In genomic region chr12:28851781-28852180, GRCh38 we compare ENCODE assay signal across 20 cellular contexts.
A peak's percentile ranks its signal among the peaks of the same experiment; 100 is the strongest.
DNase-seq lines count a peak whose midpoint lies in the region; ATAC-seq, FAIRE-seq and TF ChIP-seq lines count a peak whose summit lies in the region.
"Had no signal": no experiment of that assay in that cellular context is flagged by ENCODE, and none has a peak within 500 bp of the region (broad histone marks: within the 10 kb centered on the region; RNA-seq: fewer than 3 reads in every experiment).

No MANE protein-coding gene starts in this region.

- H2AK9ac ChIP-seq in IMR-90 (replicated peaks; ENCODE audit: low read depth, low read length, poor library complexity): no peak overlapping the region

- H3K4me3 Mint-ChIP-seq in astrocyte (ENCODE audit: unreplicated experiment): no peak overlapping the region
- H3K4me3 Mint-ChIP-seq: CD4-positive, alpha-beta memory T cell had no signal

- H4K91ac ChIP-seq in IMR-90 (ENCODE audit: insufficient read depth, low read depth, low read length): no peak overlapping the region

- H3K27me3 Mint-ChIP-seq in astrocyte (ENCODE audit: low read depth, unreplicated experiment): no peaks in the 10 kb centered on the region

- H3K18ac ChIP-seq in IMR-90 (ENCODE audit: low read depth, low read length): no peak overlapping the region

- H3K27me3 ChIP-seq in IMR-90 (ENCODE audit: control insufficient read depth, insufficient read depth, low read length): no peaks in the 10 kb centered on the region
- no peaks in the 10 kb centered on the region for H3K27me3 ChIP-seq in astrocyte (ENCODE audit: insufficient read depth, low read length)
- no peaks in the 10 kb centered on the region for H3K27me3 ChIP-seq in MG63

- H3K4me3 ChIP-seq in IMR-90 (ENCODE audit: insufficient read depth, low read depth, low read length) (no peak overlapping the region), astrocyte (ENCODE audit: insufficient read depth, low read depth, low read length) (no peak overlapping the region), astrocyte of the spinal cord (ENCODE audit: low read depth, low read length) (no peak overlapping the region), MG63 (no peak overlapping the region)
- H3K4me3 ChIP-seq: GM12878, GM23248 had no signal

- no TSS peak for BruUV-seq in IMR-90 (replicated peaks; lab: Mats Ljungman, UMichigan)

- H3K9me1 ChIP-seq in IMR-90 (ENCODE audit: insufficient read depth, low read length): no peaks in the 10 kb centered on the region

- H3K36me3 ChIP-seq in IMR-90 (ENCODE audit: control insufficient read depth, insufficient read depth, low read length) (no peaks in the 10 kb centered on the region), astrocyte (ENCODE audit: insufficient read depth, low read length) (no peaks in the 10 kb centered on the region), MG63 (no peaks in the 10 kb centered on the region)

- H2AFZ ChIP-seq in IMR-90 (replicated peaks; ENCODE audit: low read length, poor library complexity) (no peak overlapping the region), astrocyte (ENCODE audit: low read depth, low read length) (no peak overlapping the region)
- H2AFZ ChIP-seq: GM23248 had no signal

- H4K20me1 ChIP-seq in IMR-90 (ENCODE audit: insufficient read depth, low read length): no peaks in the 10 kb centered on the region
- H4K20me1 ChIP-seq in astrocyte (ENCODE audit: insufficient read depth, low read length): no peaks in the 10 kb centered on the region

- no peak overlapping the region for H3K4me2 ChIP-seq in IMR-90 (ENCODE audit: low read depth, low read length)
- no peak overlapping the region for H3K4me2 ChIP-seq in astrocyte (ENCODE audit: low read length)

- H3K4me1 ChIP-seq in IMR-90 (ENCODE audit: control insufficient read depth, insufficient read depth, low read length) (no peaks in the 10 kb centered on the region), astrocyte (ENCODE audit: insufficient read depth, low read length) (no peaks in the 10 kb centered on the region)

- no peaks in the 10 kb centered on the region for H3K79me1 ChIP-seq in IMR-90 (ENCODE audit: low read depth in 1 of 2, low read length in 2 of 2)

- peaks cover 3% of the 10 kb centered on the region for H3K9me3 Mint-ChIP-seq in astrocyte (ENCODE audit: unreplicated experiment)

- no peak overlapping the region for H3K4ac ChIP-seq in IMR-90 (ENCODE audit: low read depth, low read length)

- no peak for ATAC-seq in IMR-90 (ENCODE audit: low read depth)
- ATAC-seq: GM12878 had no signal

- TF ChIP-seq POLR2A in IMR-90 (IDR thresholded peaks at IDR 0.05; ENCODE audit: low read depth, low read length): no peak

- H3K23ac ChIP-seq in IMR-90 (ENCODE audit: low read depth, low read length): no peak overlapping the region

- no peak overlapping the region for H4K8ac ChIP-seq in IMR-90 (ENCODE audit: low read depth in 2 of 2, low read length in 2 of 2)

- DNase-seq in IMR-90 (peak; percentile 14), astrocyte (ENCODE audit: low read depth) (peak; percentile 38), astrocyte of the spinal cord (ENCODE audit: low read depth, low spot score) (peak; percentile 20), kidney tubule cell (ENCODE audit: low spot score) (peak; percentile 51), head of caudate nucleus (no peak), MG63 (no peak), A172 (ENCODE audit: low spot score) (no peak)
- DNase-seq: 8988T; C1 segment of cervical spinal cord; Calu3; CD4-positive, alpha-beta memory T cell; COR-L47; DND-41; GM23248; H7; HCEC 1CT had no signal

- H3K9me3 ChIP-seq in IMR-90 (ENCODE audit: control insufficient read depth, insufficient read depth, low read length): no peaks in the 10 kb centered on the region
- H3K9me3 ChIP-seq in astrocyte (ENCODE audit: insufficient read depth, low read depth, low read length): no peaks in the 10 kb centered on the region
- 0 out of 2 replicates have a peak, but pooled peaks cover 2% of the 10 kb centered on the region for H3K9me3 ChIP-seq in MG63

- H3K56ac ChIP-seq in IMR-90 (ENCODE audit: extremely low read depth, insufficient read depth, low read length): no peak overlapping the region

- H2BK15ac ChIP-seq in IMR-90 (ENCODE audit: low read depth, low read length): no peak overlapping the region

- no peak overlapping the region for H2BK120ac ChIP-seq in IMR-90 (ENCODE audit: low read depth, low read length)

- no peak for FAIRE-seq in astrocyte (lab: Jason Lieb, UNC)
- FAIRE-seq: G401.6, GM12878, GM19239, H1 had no signal

- CTCF ChIA-PET in IMR-90 (lab: Yijun Ruan, JAX): no interaction called here

- H3K27ac Mint-ChIP-seq in astrocyte (ENCODE audit: unreplicated experiment): peak overlapping the region; percentile 63
- H3K27ac Mint-ChIP-seq: CD4-positive, alpha-beta memory T cell had no signal

- dilution Hi-C loops in IMR-90 (cut with HindIII; ENCODE audit: low sequenced_read_pairs, unreplicated experiment): no loop called here

- H3K4me1 Mint-ChIP-seq in astrocyte (ENCODE audit: low read depth, unreplicated experiment): peaks cover 28% of the 10 kb centered on the region
- H3K4me1 Mint-ChIP-seq: CD4-positive, alpha-beta memory T cell had no signal

- H3K14ac ChIP-seq in IMR-90 (replicated peaks; ENCODE audit: low read depth, low read length): no peak overlapping the region

- no peaks in the 10 kb centered on the region for H3K36me3 Mint-ChIP-seq in astrocyte (ENCODE audit: low read depth, unreplicated experiment)
- H3K36me3 Mint-ChIP-seq: CD4-positive, alpha-beta memory T cell had no signal

- intact Hi-C loops in IMR-90 (cut with micrococcal nuclease): no loop called here
- intact Hi-C loops in head of caudate nucleus (cut with DNase I): no loop called here

- H2BK20ac ChIP-seq in IMR-90 (ENCODE audit: low read depth, low read length): no peak overlapping the region

- no peak for TF ChIP-seq RAD21 in IMR-90 (IDR thresholded peaks at IDR 0.05; ENCODE audit: low read length)

- H2BK5ac ChIP-seq in IMR-90 (ENCODE audit: low read depth, low read length, poor library complexity, severe bottlenecking): no peak overlapping the region

- H4K5ac ChIP-seq in IMR-90 (ENCODE audit: low read depth, low read length): no peak overlapping the region

- no peak for TF ChIP-seq CTCF in IMR-90 (conservative IDR thresholded peaks at IDR 0.05; ENCODE audit: low read depth, low read length)
- TF ChIP-seq CTCF in astrocyte (IDR thresholded peaks at IDR 0.05; ENCODE audit: insufficient read depth, low read depth, low read length): no peak
- TF ChIP-seq CTCF in astrocyte of the spinal cord (IDR thresholded peaks at IDR 0.05; ENCODE audit: low read depth, low read length): no peak

- POLR2A ChIA-PET in IMR-90 (lab: Charles Lee; ENCODE audit: unreplicated experiment): no interaction called here

- no peak overlapping the region for H3K9ac ChIP-seq in IMR-90 (ENCODE audit: low read depth, low read length)
- H3K9ac ChIP-seq in astrocyte (ENCODE audit: low read length): no peak overlapping the region
- H3K9ac ChIP-seq: GM23248 had no signal

- no peak overlapping the region for H2AK5ac ChIP-seq in IMR-90 (ENCODE audit: low read depth, low read length)

- in situ Hi-C loops in IMR-90 (cut with MboI; ENCODE audit: low sequenced_read_pairs): no loop called here
- in situ Hi-C loops in astrocyte of the spinal cord (cut with HindIII; ENCODE audit: low sequenced_read_pairs): no loop called here

- H3K79me2 ChIP-seq in astrocyte (ENCODE audit: insufficient read depth, low read length): no peaks in the 10 kb centered on the region

- WGBS in IMR-90 (ENCODE audit: extremely low coverage in 2 of 2, insufficient read length in 1 of 2), 2 experiments: no CpG with 5 or more reads among the region's 6 CpGs

- H3K27ac ChIP-seq in IMR-90 (ENCODE audit: insufficient read depth, low read length): no peak overlapping the region
- H3K27ac ChIP-seq in astrocyte (ENCODE audit: low read depth, low read length): no peak overlapping the region
- H3K27ac ChIP-seq: GM23248 had no signal

TF ChIP-seq in IMR-90, 13 proteins besides CTCF, POLR2A, EP300 and RAD21:
- TF ChIP-seq ELK1 (IDR thresholded peaks at IDR 0.05; ENCODE audit: borderline replicate concordance, low read depth, low read length) (no peak), BHLHE40 (IDR thresholded peaks at IDR 0.05; ENCODE audit: low read depth, low read length) (no peak), RCOR1 (IDR thresholded peaks at IDR 0.05; ENCODE audit: insufficient replicate concordance, low read length) (no peak), MXI1 (IDR thresholded peaks at IDR 0.05; ENCODE audit: borderline replicate concordance, low read depth, low read length) (no peak), USF2 (IDR thresholded peaks at IDR 0.05; ENCODE audit: low read depth, low read length) (no peak), MAZ (IDR thresholded peaks at IDR 0.05; ENCODE audit: borderline replicate concordance, low read depth, low read length) (no peak), SMC3 (IDR thresholded peaks at IDR 0.05; ENCODE audit: low read depth, low read length) (no peak)
TF ChIP-seq in IMR-90: peak in this region for 0.

Comparison
In these comparisons a context has a peak if more than half of its experiments do, and no peak if none do; other contexts are left out.
1. DNase-seq: peak in IMR-90 (single experiment), astrocyte (single experiment), astrocyte of the spinal cord (single experiment) and kidney tubule cell (single experiment); none in head of caudate nucleus (0 of 42), MG63 (single experiment) and A172 (single experiment).